In the genomic region with DNA sequence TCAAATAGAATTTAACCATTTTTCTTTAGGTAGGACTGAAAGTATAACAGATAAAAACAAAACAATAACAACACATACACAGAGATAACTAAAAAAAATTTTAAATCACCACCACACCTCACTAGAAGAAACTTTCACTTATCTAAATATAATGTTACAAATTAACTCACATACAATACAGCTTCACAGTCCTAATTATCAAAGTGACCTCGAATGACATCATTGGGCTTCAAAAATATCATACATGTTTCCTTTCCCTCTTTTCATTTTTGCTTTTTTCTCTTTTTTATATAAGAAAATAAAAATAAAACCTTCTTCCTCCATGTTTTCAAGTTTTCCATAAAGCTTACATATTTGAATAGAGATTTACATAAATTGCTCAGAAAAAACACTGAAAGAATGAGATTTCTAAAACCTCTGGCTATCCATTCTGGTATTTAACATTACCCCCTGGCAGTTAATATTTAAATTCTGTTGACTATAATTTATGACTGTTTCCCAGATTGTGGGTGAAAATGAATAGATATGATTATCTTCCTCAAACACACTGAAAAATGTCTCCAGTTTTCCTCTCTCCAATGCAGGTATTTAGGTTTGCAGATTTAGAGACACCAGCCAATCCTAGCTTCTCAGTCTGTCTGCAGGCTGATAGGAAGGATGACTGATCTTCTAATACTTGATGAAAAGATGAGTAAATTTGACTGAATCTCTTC, we compare ENCODE assay signal across 19 cellular contexts. TPM values are rescaled to one million over a fixed set of nuclear protein-coding genes. Genes with fewer than 3 reads are reported as not detected.
A peak's percentile ranks its signal among the peaks of the same experiment; 100 is the strongest.
DNase-seq lines count a peak whose midpoint lies in the region; ATAC-seq, FAIRE-seq and TF ChIP-seq lines count a peak whose summit lies in the region.
"Had no signal": no experiment of that assay in that cellular context is flagged by ENCODE, and none has a peak within 500 bp of the region (broad histone marks: within the 10 kb centered on the region; RNA-seq: fewer than 3 reads in every experiment).

No MANE protein-coding gene starts in this region.

- no peaks in the 10 kb centered on the region for H3K27me3 ChIP-seq in GM12878 (replicated peaks in 1 of 2; ENCODE audit: control insufficient read depth in 2 of 2, insufficient read depth in 2 of 2, low read length in 1 of 2)
- H3K27me3 ChIP-seq: BLaER1 treated with 17β-estradiol and CSF1 and Interleukin-3, amounts not matched to agents 10 nM and 100 nM had no signal

- no peaks in the 10 kb centered on the region for H3K36me3 ChIP-seq in GM12878 (ENCODE audit: control insufficient read depth in 2 of 2, insufficient read depth in 2 of 2, low read length in 1 of 2)
- H3K36me3 ChIP-seq: BLaER1 treated with 17β-estradiol and CSF1 and Interleukin-3, amounts not matched to agents 10 nM and 100 nM; HAP-1 had no signal

- SMC1A ChIA-PET in GM12878 (lab: Charles Lee; ENCODE audit: uncharacterized antibody, unreplicated experiment), result no interaction called here

- no peak for TF ChIP-seq EP300 in GM12878 (IDR thresholded peaks at IDR 0.05; ENCODE audit: borderline replicate concordance in 1 of 2, control insufficient read depth in 1 of 2, low read depth in 2 of 2, low read length in 2 of 2)

- H3K9ac ChIP-seq in GM12878 (ENCODE audit: control insufficient read depth, insufficient read depth, low read length), result no peak overlapping the region
- H3K9ac ChIP-seq: BLaER1 treated with 17β-estradiol and CSF1 and Interleukin-3, amounts not matched to agents 10 nM and 100 nM had no signal

- DNase-seq in NCI-H1048 (lab: John Stamatoyannopoulos, UW) (peak; percentile 38), GM12878 (ENCODE audit: low read depth, low spot score) (no peak), progenitor cell of endocrine pancreas (ENCODE audit: low spot score, unreplicated experiment) (no peak), NCI-H526 (lab: John Stamatoyannopoulos, UW) (no peak), kidney glomerular epithelial cell (lab: John Stamatoyannopoulos, UW) (no peak), amygdala (lab: John Stamatoyannopoulos, UW) (no peak)
- DNase-seq in naive thymus-derived CD8-positive, alpha-beta T cell, result no peak
- DNase-seq: ACHN; Calu3; CD4-positive, CD25-positive, alpha-beta regulatory T cell; DMS 273 treated with DMSO at 0.1 percent for 48 hours; HFFc6 had no signal

- BruUV-seq in GM12878 (replicated peaks; lab: Mats Ljungman, UMichigan), result no TSS peak

- intact Hi-C loops in GM12878 (cut with micrococcal nuclease; ENCODE audit: unreplicated experiment), result loop anchor here (5.0 kb wide), 1 partner anchor 39 kb away; a partner anchor contains a TSS

- TF ChIP-seq POLR2A in GM12878 (IDR thresholded peaks at IDR 0.05; ENCODE audit: low read depth, low read length), result no peak

- no peak overlapping the region for H3K27ac ChIP-seq in GM12878 (ENCODE audit: control insufficient read depth, insufficient read depth)
- H3K27ac ChIP-seq: BLaER1 treated with 17β-estradiol and CSF1 and Interleukin-3, amounts not matched to agents 10 nM and 100 nM had no signal

- CTCF ChIA-PET in GM12878 (lab: Yijun Ruan, JAX), result interaction anchor here (0.6 kb wide), 1 partner anchor 86 kb away, joined by 3 read pairs; no protein-coding TSS in a partner anchor

- no peaks in the 10 kb centered on the region for H3K36me3 Mint-ChIP-seq in progenitor cell of endocrine pancreas (ENCODE audit: insufficient read depth)
- peaks cover 0 to 5% (median 0%) of the 10 kb centered on the region in 3 donors for H3K36me3 Mint-ChIP-seq in naive thymus-derived CD8-positive, alpha-beta T cell

- no peaks in the 10 kb centered on the region for H3K79me2 ChIP-seq in GM12878 (ENCODE audit: control insufficient read depth, insufficient read depth, low read length)

- FAIRE-seq in TTC549 (lab: Jason Lieb, UNC) (peak; percentile 58), GM12878 (lab: Jason Lieb, UNC) (no peak)
- FAIRE-seq: GM18507, GM19239, H1, HTR-8/SVneo had no signal

- H3K4me3 ChIP-seq in GM12878, result no peak overlapping the region
- H3K4me3 ChIP-seq: BLaER1 treated with 17β-estradiol and CSF1 and Interleukin-3, amounts not matched to agents 10 nM and 100 nM; HAP-1 had no signal

- no peaks in the 10 kb centered on the region for H4K20me1 ChIP-seq in GM12878 (ENCODE audit: control insufficient read depth, insufficient read depth)
- H4K20me1 ChIP-seq: BLaER1 treated with 17β-estradiol and CSF1 and Interleukin-3, amounts not matched to agents 10 nM and 100 nM had no signal

- H3K9me3 ChIP-seq in GM12878 (replicated peaks; ENCODE audit: control insufficient read depth, insufficient read depth, low read length), result no peaks in the 10 kb centered on the region
- H3K9me3 ChIP-seq: BLaER1 treated with 17β-estradiol and CSF1 and Interleukin-3, amounts not matched to agents 10 nM and 100 nM; HAP-1 had no signal

- H2AFZ ChIP-seq in GM12878 (ENCODE audit: control insufficient read depth, low read depth, low read length), result no peak overlapping the region

- no peak overlapping the region for H3K4me2 ChIP-seq in GM12878 (ENCODE audit: control insufficient read depth, insufficient read depth)
- H3K4me2 ChIP-seq: BLaER1 treated with 17β-estradiol and CSF1 and Interleukin-3, amounts not matched to agents 10 nM and 100 nM had no signal

- H3K27me3 Mint-ChIP-seq in progenitor cell of endocrine pancreas, result no peaks in the 10 kb centered on the region
- H3K27me3 Mint-ChIP-seq in naive thymus-derived CD8-positive, alpha-beta T cell, result peaks cover 0 to 13% (median 2%) of the 10 kb centered on the region in 5 donors
- H3K27me3 Mint-ChIP-seq: CD4-positive, CD25-positive, alpha-beta regulatory T cell had no signal

- 0% methylated on average over 1 of the region's 1 CpG for WGBS in GM12878 (ENCODE audit: insufficient coverage, insufficient replicate concordance, low lambda C conversion rate, missing lambda C conversion rate)

- peaks cover 10% of the 10 kb centered on the region; the same call in 1 of the 2 replicates for H3K4me1 ChIP-seq in GM12878 (ENCODE audit: control insufficient read depth, insufficient read depth, low read length)
- H3K4me1 ChIP-seq: HAP-1 had no signal

- H3K27ac Mint-ChIP-seq in progenitor cell of endocrine pancreas, result peak overlapping the region; percentile 13
- H3K27ac Mint-ChIP-seq in naive thymus-derived CD8-positive, alpha-beta T cell, result no peak overlapping the region
- H3K27ac Mint-ChIP-seq: HFFc6 had no signal

- no peaks in the 10 kb centered on the region for H3K9me3 Mint-ChIP-seq in progenitor cell of endocrine pancreas (ENCODE audit: low read depth)
- no peaks in the 10 kb centered on the region for H3K9me3 Mint-ChIP-seq in naive thymus-derived CD8-positive, alpha-beta T cell
- H3K9me3 Mint-ChIP-seq: CD4-positive, CD25-positive, alpha-beta regulatory T cell; HFFc6 had no signal

- RAD21 ChIA-PET in GM12878 (lab: Charles Lee; ENCODE audit: unreplicated experiment), result interaction anchor here (1.0 kb wide), 1 partner anchor 20 kb away, joined by 3 read pairs; no protein-coding TSS in a partner anchor

- peak; percentile 37; the same call in 1 of the 3 replicates for ATAC-seq in GM12878
- ATAC-seq in naive thymus-derived CD8-positive, alpha-beta T cell, result no peak

- no peak overlapping the region for H3K4me3 Mint-ChIP-seq in progenitor cell of endocrine pancreas (ENCODE audit: low read depth)
- H3K4me3 Mint-ChIP-seq in naive thymus-derived CD8-positive, alpha-beta T cell, result no peak overlapping the region
- H3K4me3 Mint-ChIP-seq: CD4-positive, CD25-positive, alpha-beta regulatory T cell; HFFc6 had no signal

- no peak for TF ChIP-seq RAD21 in GM12878 (IDR thresholded peaks at IDR 0.05; ENCODE audit: insufficient read depth, low read depth, low read length)

- POLR2A ChIA-PET in GM12878 (lab: Charles Lee), result interaction anchor here (1.0 kb wide), 1 partner anchor 40 kb away, joined by 3 read pairs; no protein-coding TSS in a partner anchor
- POLR2A ChIA-PET in naive thymus-derived CD8-positive, alpha-beta T cell (lab: Charles Lee), result no interaction called here

- H3K4me1 Mint-ChIP-seq in progenitor cell of endocrine pancreas (ENCODE audit: low read depth), result peaks cover 39% of the 10 kb centered on the region
- peaks cover 0 to 12% (median 2%) of the 10 kb centered on the region in 4 donors for H3K4me1 Mint-ChIP-seq in naive thymus-derived CD8-positive, alpha-beta T cell

- in situ Hi-C loops in GM12878 (cut with MboI), result no loop called here

- TF ChIP-seq CTCF in GM12878 (IDR thresholded peaks at IDR 0.05 in 2 of 3, conservative IDR thresholded peaks at IDR 0.05 in 1 of 3; ENCODE audit: control insufficient read depth in 2 of 3, extremely low read depth in 1 of 3, insufficient read depth in 1 of 3, low read depth in 3 of 3, low read length in 3 of 3) (no peak), progenitor cell of endocrine pancreas (IDR thresholded peaks at IDR 0.05; ENCODE audit: unreplicated experiment) (no peak)

TF ChIP-seq in GM12878, 131 proteins besides CTCF, POLR2A, EP300 and RAD21 (continues in another document):
- TF ChIP-seq CBFB (IDR thresholded peaks at IDR 0.05; ENCODE audit: low read depth) (no peak), ATF7 (IDR thresholded peaks at IDR 0.05; ENCODE audit: low read depth) (peak; percentile 87)

RNA-seq across cellular contexts. Expression of a gene that starts 40.5 kb away (rescaled TPM):
- 16.0 and 16.6 TPM in 2 replicates for total RNA-seq in GM12878 (2013; cell fraction: nucleolus; rRNA removed)
- total RNA-seq in GM12878 (2014; rRNA removed) (3.7 and 3.8 TPM in 2 replicates), GM12878 (2014; rRNA removed; fragmentation: Illumina TruSeq; extraction: Trizol) (2.9 and 3.5 TPM in 2 replicates), GM12878 (2021) (2.2 and 2.3 TPM in 2 replicates), progenitor cell of endocrine pancreas (18.1 and 19.5 TPM in 2 replicates)
- 0.88 TPM for polyA plus RNA-seq in GM12878 (2011; ENCODE audit: low read depth)
- polyA plus RNA-seq in GM12878 (2011; rRNA removed) (7.8 and 9.3 TPM in 2 replicates), GM12878 (2014; fragmentation: Illumina TruSeq; extraction: Trizol) (3.1 and 3.7 TPM in 2 replicates), GM12878 (2014; fragmentation: Nextera tagmentation; extraction: Ambion mirVana) (1 to 10 TPM; 1.2 to 1.3 TPM), GM12878 (2014; rRNA removed) (2.2 and 2.7 TPM in 2 replicates), GM12878 (2016; fragmentation: Nextera tagmentation; extraction: Ambion mirVana) (1 to 10 TPM; 1.8 to 1.9 TPM)
- polyA plus RNA-seq in GM12878 (2011; cell fraction: cytosol; rRNA removed), result 4.1 and 4.6 TPM in 2 replicates
- polyA plus RNA-seq in GM12878 (2011; cell fraction: nucleus; rRNA removed), result 5.6 and 5.7 TPM in 2 replicates
- 1.6 and 2.3 TPM in 2 replicates for polyA plus RNA-seq in GM12878 (2012)
- 9.3 and 9.9 TPM in 2 replicates for polyA minus RNA-seq in GM12878 (2011; rRNA and poly(A)+ RNA removed)
- polyA minus RNA-seq in GM12878 (2011; cell fraction: cytosol; rRNA and poly(A)+ RNA removed), result 2.9 and 3.3 TPM in 2 replicates
- polyA minus RNA-seq in GM12878 (2011; cell fraction: nucleus; rRNA and poly(A)+ RNA removed), result 4.6 and 7.3 TPM in 2 replicates
- 1 to 10 TPM; 5.4 TPM for total RNA-seq in naive thymus-derived CD8-positive, alpha-beta T cell
- under 1 TPM; 0.19 to 0.29 (median 0.24) TPM for polyA plus RNA-seq in naive thymus-derived CD8-positive, alpha-beta T cell
